Comparison of ENCODE assay signal across 13 cellular contexts in genomic region chr16:69839240-69839688, GRCh38.
DNase-seq lines count a peak whose midpoint lies in the region; ATAC-seq and TF ChIP-seq lines count a peak whose summit lies in the region.
"Had no signal": no experiment of that assay in that cellular context is flagged by ENCODE, and none has a peak within 500 bp of the region (broad histone marks: within the 10 kb centered on the region; RNA-seq: fewer than 3 reads in every experiment).

No MANE protein-coding gene starts in this region.

- POLR2A ChIA-PET in CD8-positive, alpha-beta T cell (lab: Charles Lee), result no interaction called here

- H2AK5ac ChIP-seq in H9 (ENCODE audit: insufficient read length, low read length), result no peak overlapping the region

- no peak overlapping the region for H3K18ac ChIP-seq in H9 (ENCODE audit: insufficient read length, low read depth, low read length)

- H3K56ac ChIP-seq in H9 (ENCODE audit: insufficient read length, low read depth, low read length), result no peak overlapping the region

- intact Hi-C loops in dorsolateral prefrontal cortex (cut with DNase I) (no loop called here), left lung (cut with DNase I) (no loop called here)
- intact Hi-C loops in CD8-positive, alpha-beta T cell (cut with DNase I, micrococcal nuclease), result no loop called here

- H2BK15ac ChIP-seq in H9 (ENCODE audit: low read depth, low read length), result no peak overlapping the region

- H3T11ph ChIP-seq in H9 (ENCODE audit: low read length), result no peak overlapping the region

- H3K4me1 ChIP-seq in left lung, result peaks cover 10 to 21% of the 10 kb centered on the region in 2 donors
- H3K4me1 ChIP-seq in skeletal muscle tissue (ENCODE audit: control insufficient read depth in 3 of 3, insufficient read depth in 3 of 3, low read length in 3 of 3), result peaks cover 22 to 33% (median 26%) of the 10 kb centered on the region in 3 donors
- H3K4me1 ChIP-seq in CD8-positive, alpha-beta T cell (ENCODE audit: insufficient read depth, low read length), result no peaks in the 10 kb centered on the region
- no peaks in the 10 kb centered on the region for H3K4me1 ChIP-seq in H9 (ENCODE audit: insufficient read depth, low read length)
- H3K4me1 ChIP-seq: foreskin keratinocyte had no signal

- peak; percentile 12 for DNase-seq in NCI-H1694 (lab: John Stamatoyannopoulos, UW)
- peak in 3 of 10 donors; percentile 45 to 65 (median 55) for DNase-seq in dorsolateral prefrontal cortex
- no peak for DNase-seq in left lung
- DNase-seq in CD8-positive, alpha-beta T cell, result no peak
- no peak for DNase-seq in H9
- DNase-seq in activated naive CD4-positive, alpha-beta T cell treated with anti-CD3 and anti-CD28 coated beads, Interleukin-2, amount 10 ng/mL, durations not matched to agents 7 days and 5 days, result no peak
- DNase-seq: activated naive CD8-positive, alpha-beta T cell treated with anti-CD3 and anti-CD28 coated beads for 36 hours; foreskin keratinocyte; SIG-M5 had no signal

- no peak overlapping the region for H3K14ac ChIP-seq in H9 (ENCODE audit: insufficient read depth, low read length)

- no peak overlapping the region for H3K4ac ChIP-seq in H9 (ENCODE audit: low read depth, low read length)

- H4K8ac ChIP-seq in H9 (replicated peaks; ENCODE audit: insufficient read length, low read depth, low read length), result no peak overlapping the region

- H4K91ac ChIP-seq in H9 (ENCODE audit: insufficient read length, low read depth, low read length), result no peak overlapping the region

- H3K9ac ChIP-seq in skeletal muscle tissue (ENCODE audit: low read depth in 1 of 3, low read length in 3 of 3) (no peak overlapping the region), H9 (ENCODE audit: extremely low read depth, insufficient read length, low read length) (no peak overlapping the region)

- H3K4me1 Mint-ChIP-seq in CD8-positive, alpha-beta T cell (ENCODE audit: low read depth), result no peaks in the 10 kb centered on the region
- peaks cover 3 to 6% of the 10 kb centered on the region in 2 experiments; a peak in 2 of 4 replicates for H3K4me1 Mint-ChIP-seq in H9
- H3K4me1 Mint-ChIP-seq in activated naive CD4-positive, alpha-beta T cell treated with anti-CD3 and anti-CD28 coated beads, Interleukin-2, amount 10 ng/mL, durations not matched to agents 7 days and 5 days, result peaks cover under 1% of the 10 kb centered on the region
- H3K4me1 Mint-ChIP-seq: activated naive CD8-positive, alpha-beta T cell treated with anti-CD3 and anti-CD28 coated beads for 36 hours had no signal

- no peaks in the 10 kb centered on the region for H3K79me1 ChIP-seq in H9 (ENCODE audit: insufficient read depth, low read depth, low read length, poor library complexity, severe bottlenecking)

- H4K5ac ChIP-seq in H9 (ENCODE audit: insufficient read length, low read depth, low read length), result no peak overlapping the region

- H3K36me3 ChIP-seq in left lung, result peaks cover 0 to 46% of the 10 kb centered on the region in 2 donors
- peaks cover 0 to 3% (median 2%) of the 10 kb centered on the region in 3 donors for H3K36me3 ChIP-seq in skeletal muscle tissue (ENCODE audit: control insufficient read depth in 3 of 3, insufficient read depth in 3 of 3, low read length in 3 of 3)
- H3K36me3 ChIP-seq in CD8-positive, alpha-beta T cell (ENCODE audit: insufficient read depth, low read length), result peaks cover 15% of the 10 kb centered on the region

- no peaks in the 10 kb centered on the region for H3K23me2 ChIP-seq in H9 (ENCODE audit: insufficient read length, low read depth, low read length, poor library complexity, severe bottlenecking)

- no peak overlapping the region for H3K27ac Mint-ChIP-seq in CD8-positive, alpha-beta T cell
- H3K27ac Mint-ChIP-seq in H9, result no peak overlapping the region
- H3K27ac Mint-ChIP-seq in activated naive CD4-positive, alpha-beta T cell treated with anti-CD3 and anti-CD28 coated beads, Interleukin-2, amount 10 ng/mL, durations not matched to agents 7 days and 5 days, result no peak overlapping the region
- H3K27ac Mint-ChIP-seq: activated naive CD8-positive, alpha-beta T cell treated with anti-CD3 and anti-CD28 coated beads for 36 hours had no signal

- no peaks in the 10 kb centered on the region for H3K27me3 Mint-ChIP-seq in CD8-positive, alpha-beta T cell (ENCODE audit: low read depth)
- no peaks in the 10 kb centered on the region for H3K27me3 Mint-ChIP-seq in H9 (ENCODE audit: low read depth)
- no peaks in the 10 kb centered on the region for H3K27me3 Mint-ChIP-seq in activated naive CD4-positive, alpha-beta T cell treated with anti-CD3 and anti-CD28 coated beads, Interleukin-2, amount 10 ng/mL, durations not matched to agents 7 days and 5 days
- H3K27me3 Mint-ChIP-seq: activated naive CD8-positive, alpha-beta T cell treated with anti-CD3 and anti-CD28 coated beads for 36 hours had no signal

- no CpG with 5 or more reads among the region's 2 CpGs for WGBS in H9 (ENCODE audit: extremely low coverage, insufficient read length, low lambda C conversion rate)

- peaks cover 64% of the 10 kb centered on the region for H3K36me3 Mint-ChIP-seq in CD8-positive, alpha-beta T cell
- H3K36me3 Mint-ChIP-seq in H9 (ENCODE audit: insufficient read depth in 1 of 3, low read depth in 3 of 3), result peaks cover 0 to 28% (median 5%) of the 10 kb centered on the region in 3 experiments; a peak in 3 of 7 replicates
- peaks cover 34% of the 10 kb centered on the region for H3K36me3 Mint-ChIP-seq in activated naive CD4-positive, alpha-beta T cell treated with anti-CD3 and anti-CD28 coated beads, Interleukin-2, amount 10 ng/mL, durations not matched to agents 7 days and 5 days

- H3K27ac ChIP-seq in dorsolateral prefrontal cortex (peak overlapping the region; percentile 61 to 95 (median 88)), left lung (peak overlapping the region in 1 of 2 donors; percentile 61), skeletal muscle tissue (ENCODE audit: low read depth, low read length) (peak overlapping the region; percentile 57), H9 (ENCODE audit: insufficient read length, low read depth, low read length) (no peak overlapping the region)
- H3K27ac ChIP-seq in CD8-positive, alpha-beta T cell (ENCODE audit: low read depth, low read length), result no peak overlapping the region
- H3K27ac ChIP-seq: foreskin keratinocyte, VCaP had no signal

- no peaks in the 10 kb centered on the region for H3K79me2 ChIP-seq in H9 (ENCODE audit: insufficient read depth, low read length)

- H3K4me3 Mint-ChIP-seq in CD8-positive, alpha-beta T cell, result no peak overlapping the region
- H3K4me3 Mint-ChIP-seq in H9, result no peak overlapping the region
- no peak overlapping the region for H3K4me3 Mint-ChIP-seq in activated naive CD4-positive, alpha-beta T cell treated with anti-CD3 and anti-CD28 coated beads, Interleukin-2, amount 10 ng/mL, durations not matched to agents 7 days and 5 days
- H3K4me3 Mint-ChIP-seq: activated naive CD8-positive, alpha-beta T cell treated with anti-CD3 and anti-CD28 coated beads for 36 hours had no signal

- no peaks in the 10 kb centered on the region for H3K9me3 Mint-ChIP-seq in CD8-positive, alpha-beta T cell
- no peaks in the 10 kb centered on the region for H3K9me3 Mint-ChIP-seq in H9
- no peaks in the 10 kb centered on the region for H3K9me3 Mint-ChIP-seq in activated naive CD4-positive, alpha-beta T cell treated with anti-CD3 and anti-CD28 coated beads, Interleukin-2, amount 10 ng/mL, durations not matched to agents 7 days and 5 days
- H3K9me3 Mint-ChIP-seq: activated naive CD8-positive, alpha-beta T cell treated with anti-CD3 and anti-CD28 coated beads for 36 hours had no signal

- no peak overlapping the region for H2BK20ac ChIP-seq in H9 (ENCODE audit: low read depth, low read length, poor library complexity, severe bottlenecking)

- H3K27me3 ChIP-seq in dorsolateral prefrontal cortex (no peaks in the 10 kb centered on the region), left lung (no peaks in the 10 kb centered on the region), skeletal muscle tissue (ENCODE audit: control insufficient read depth in 3 of 3, insufficient read depth in 3 of 3, low read length in 3 of 3) (no peaks in the 10 kb centered on the region), H9 (ENCODE audit: insufficient read depth, low read length) (no peaks in the 10 kb centered on the region)
- no peaks in the 10 kb centered on the region for H3K27me3 ChIP-seq in CD8-positive, alpha-beta T cell (ENCODE audit: insufficient read depth, low read length)
- H3K27me3 ChIP-seq: foreskin keratinocyte had no signal

- H2BK5ac ChIP-seq in H9 (ENCODE audit: insufficient read length, low read length), result no peak overlapping the region

- no peaks in the 10 kb centered on the region for H3K9me3 ChIP-seq in left lung
- H3K9me3 ChIP-seq in skeletal muscle tissue (ENCODE audit: control insufficient read depth in 3 of 3, low read length in 3 of 3), result no peaks in the 10 kb centered on the region
- H3K9me3 ChIP-seq in CD8-positive, alpha-beta T cell (ENCODE audit: low read length), result no peaks in the 10 kb centered on the region
- no peaks in the 10 kb centered on the region for H3K9me3 ChIP-seq in H9 (ENCODE audit: control insufficient read depth, low read depth, low read length)

- no peak overlapping the region for H3K4me2 ChIP-seq in H9 (ENCODE audit: insufficient read depth, insufficient read length, low read length)

- CTCF ChIA-PET in CD8-positive, alpha-beta T cell (lab: Charles Lee), result interaction anchor here (1.3 kb wide), 1 partner anchor 9 kb away, joined by 3 read pairs; no protein-coding TSS in a partner anchor
- CTCF ChIA-PET in activated naive CD4-positive, alpha-beta T cell treated with anti-CD3 and anti-CD28 coated beads, Interleukin-2, amount 10 ng/mL, durations not matched to agents 7 days and 5 days (lab: Charles Lee), result no interaction called here

- H3K23ac ChIP-seq in H9 (ENCODE audit: insufficient read length, low read depth, low read length), result no peak overlapping the region

- H2BK120ac ChIP-seq in H9 (ENCODE audit: low read depth, low read length, poor library complexity, severe bottlenecking), result no peak overlapping the region

- H3K4me3 ChIP-seq in dorsolateral prefrontal cortex (no peak overlapping the region), left lung (no peak overlapping the region), skeletal muscle tissue (ENCODE audit: low read length in 3 of 3) (no peak overlapping the region)
- no peak overlapping the region for H3K4me3 ChIP-seq in CD8-positive, alpha-beta T cell (ENCODE audit: low read depth, low read length)
- H3K4me3 ChIP-seq: K562 had no signal

- no peak overlapping the region for H2AFZ ChIP-seq in H9 (ENCODE audit: low read length)

- peak in 1 of 56 donors; percentile 8 for TF ChIP-seq CTCF in dorsolateral prefrontal cortex (IDR thresholded peaks at IDR 0.05 in 54 of 56, conservative IDR thresholded peaks at IDR 0.05 in 2 of 56; ENCODE audit: low read depth in 1 of 56, partially characterized antibody in 56 of 56)
- no peak for TF ChIP-seq CTCF in left lung (IDR thresholded peaks at IDR 0.05)
- no peak for TF ChIP-seq CTCF in CD8-positive, alpha-beta T cell (IDR thresholded peaks at IDR 0.05)
- no peak for TF ChIP-seq CTCF in H9 (conservative IDR thresholded peaks at IDR 0.05)

- H2BK12ac ChIP-seq in H9 (ENCODE audit: insufficient read length, low read depth, low read length), result no peak overlapping the region

- peak; percentile 87 for ATAC-seq in left lung
- no peak for ATAC-seq in GM21737 (IDR thresholded peaks at IDR 0.05; ENCODE audit: unreplicated experiment)
- no peak for ATAC-seq in CD8-positive, alpha-beta T cell
- ATAC-seq: foreskin keratinocyte, K562 had no signal

- H4K20me1 ChIP-seq in H9 (ENCODE audit: control insufficient read depth, insufficient read depth, insufficient read length), result no peaks in the 10 kb centered on the region

Comparison
In these comparisons a context has a peak if more than half of its experiments do, and no peak if none do; other contexts are left out.
1. H3K27ac ChIP-seq: peak in dorsolateral prefrontal cortex (59 of 59) and skeletal muscle tissue (single experiment); none in CD8-positive, alpha-beta T cell (single experiment) and H9 (single experiment).